In genomic region chr22:33018232-33018864, GRCh38 we compare ENCODE assay signal across 8 cellular contexts. TPM values are rescaled to one million over a fixed set of nuclear protein-coding genes. Genes with fewer than 3 reads are reported as not detected.
DNase-seq lines count a peak whose midpoint lies in the region; ATAC-seq and TF ChIP-seq lines count a peak whose summit lies in the region.

No MANE protein-coding gene starts in this region.

- no peaks in the 10 kb centered on the region for H3K36me3 Mint-ChIP-seq in activated naive CD4-positive, alpha-beta T cell treated with anti-CD3 and anti-CD28 coated beads, Interleukin-2, amount 10 ng/mL, durations not matched to agents 7 days and 5 days

- in situ Hi-C loops in GM13976 (cut with MboI; ENCODE audit: low sequenced_read_pairs, unreplicated experiment): no loop called here

- CTCF ChIA-PET in activated naive CD4-positive, alpha-beta T cell treated with anti-CD3 and anti-CD28 coated beads, Interleukin-2, amount 10 ng/mL, durations not matched to agents 7 days and 5 days (lab: Charles Lee): interaction anchor here (0.7 to 2.5 kb wide), 16 partner anchors 8 to 258 kb away, joined by 3 to 22 read pairs (median 3); partner anchors contain the start of gene SYN3

- H3K27me3 Mint-ChIP-seq in activated naive CD4-positive, alpha-beta T cell treated with anti-CD3 and anti-CD28 coated beads, Interleukin-2, amount 10 ng/mL, durations not matched to agents 7 days and 5 days: no peaks in the 10 kb centered on the region

- no peaks in the 10 kb centered on the region for H3K4me1 Mint-ChIP-seq in activated naive CD4-positive, alpha-beta T cell treated with anti-CD3 and anti-CD28 coated beads, Interleukin-2, amount 10 ng/mL, durations not matched to agents 7 days and 5 days

- H3K9me3 Mint-ChIP-seq in activated naive CD4-positive, alpha-beta T cell treated with anti-CD3 and anti-CD28 coated beads, Interleukin-2, amount 10 ng/mL, durations not matched to agents 7 days and 5 days: no peaks in the 10 kb centered on the region

- DNase-seq in AG08395 (ENCODE audit: low spot score) (peak; percentile 76), GM13976 (ENCODE audit: low spot score) (peak; percentile 73), NCI-H774 (lab: John Stamatoyannopoulos, UW) (peak; percentile 4), cardiac septum (ENCODE audit: low spot score) (peak; percentile 67), putamen (ENCODE audit: low spot score) (peak; percentile 42)
- DNase-seq in activated naive CD4-positive, alpha-beta T cell treated with anti-CD3 and anti-CD28 coated beads, Interleukin-2, amount 10 ng/mL, durations not matched to agents 7 days and 5 days: peak; percentile 45

- TF ChIP-seq CTCF in GM13976 (IDR thresholded peaks at IDR 0.05; ENCODE audit: borderline replicate concordance, control extremely low read depth, extremely low read depth, insufficient read depth, missing control alignments): peak; percentile 79

- ATAC-seq in HG02852 (IDR thresholded peaks at IDR 0.05; ENCODE audit: unreplicated experiment) (no peak), HG03442 (IDR thresholded peaks at IDR 0.05; ENCODE audit: unreplicated experiment) (no peak)

- no peak overlapping the region for H3K4me3 Mint-ChIP-seq in activated naive CD4-positive, alpha-beta T cell treated with anti-CD3 and anti-CD28 coated beads, Interleukin-2, amount 10 ng/mL, durations not matched to agents 7 days and 5 days

- intact Hi-C loops in cardiac septum (cut with DNase I): loop anchor here (5.0 kb wide), 1 partner anchor 184 kb away; no protein-coding TSS in a partner anchor

- H3K27ac Mint-ChIP-seq in activated naive CD4-positive, alpha-beta T cell treated with anti-CD3 and anti-CD28 coated beads, Interleukin-2, amount 10 ng/mL, durations not matched to agents 7 days and 5 days: no peak overlapping the region

RNA-seq across cellular contexts. Expression of gene SYN3, which starts 39.8 kb away (rescaled TPM):
- 0.81 TPM for total RNA-seq in cardiac septum

Comparison
In these comparisons a context has a peak if more than half of its experiments do, and no peak if none do; other contexts are left out.
1. DNase-seq: peak in every context shown above with its lines; median percentile 76 in AG08395; 73 in GM13976; 67 in cardiac septum; 45 in activated naive CD4-positive, alpha-beta T cell treated with anti-CD3 and anti-CD28 coated beads, Interleukin-2, amount 10 ng/mL, durations not matched to agents 7 days and 5 days; 42 in putamen; 4 in NCI-H774.